In the genomic region with DNA sequence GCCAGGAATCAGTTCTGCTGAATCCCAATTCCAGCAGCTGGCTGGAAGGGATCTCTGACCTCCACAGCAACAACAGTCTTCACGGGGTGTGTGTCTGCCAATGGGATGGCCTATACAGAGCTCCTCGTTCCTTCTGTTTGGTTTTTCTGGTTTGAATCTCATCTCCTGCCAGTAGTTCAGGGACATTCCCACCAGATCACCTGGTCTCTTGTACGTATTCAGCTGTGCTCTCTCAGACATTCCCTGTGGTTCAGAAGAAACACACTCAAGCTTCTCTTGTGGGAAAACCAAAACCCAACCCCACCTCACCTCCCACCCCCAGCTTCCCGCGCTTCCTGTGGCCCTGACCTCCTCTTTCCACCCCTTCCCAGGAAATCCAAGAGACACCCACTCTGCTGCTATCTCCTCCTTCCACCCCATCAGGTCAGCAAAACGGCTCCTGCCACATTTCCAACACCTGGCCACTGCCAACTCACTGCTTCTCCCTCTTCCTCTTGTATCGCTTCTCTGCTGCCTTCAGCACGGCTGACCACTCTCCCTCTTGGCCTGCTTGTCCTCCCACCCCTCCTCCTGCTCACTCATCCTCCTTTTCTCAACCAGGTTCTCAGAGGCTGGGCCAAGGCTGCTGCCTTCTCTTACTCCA, we compare ENCODE assay signal across 9 cellular contexts.
DNase-seq lines count a peak whose midpoint lies in the region; TF ChIP-seq lines count a peak whose summit lies in the region.
"Had no signal": no experiment of that assay in that cellular context is flagged by ENCODE, and none has a peak within 500 bp of the region (broad histone marks: within the 10 kb centered on the region; RNA-seq: fewer than 3 reads in every experiment).

No MANE protein-coding gene starts in this region.

- CTCF ChIA-PET in MCF 10A (lab: Yijun Ruan, JAX) = interaction anchor here (0.7 to 1.4 kb wide), 5 partner anchors 18 to 215 kb away, joined by 3 to 7 read pairs (median 5); no protein-coding TSS in a partner anchor
- CTCF ChIA-PET in mammary epithelial cell (lab: Charles Lee; ENCODE audit: low non-redundant PET) = no interaction called here

- H3K27me3 ChIP-seq in mammary epithelial cell (ENCODE audit: insufficient read depth, low read length) (no peaks in the 10 kb centered on the region), transverse colon (no peaks in the 10 kb centered on the region)

- H3K27me3 Mint-ChIP-seq in MCF 10A (ENCODE audit: insufficient read depth, unreplicated experiment) (no peaks in the 10 kb centered on the region), glutamatergic neuron (ENCODE audit: unreplicated experiment) (peaks cover 6% of the 10 kb centered on the region)

- H3K4me1 ChIP-seq in mammary epithelial cell (ENCODE audit: insufficient read depth, low read length) (no peaks in the 10 kb centered on the region), transverse colon (peaks cover 19 to 46% (median 22%) of the 10 kb centered on the region in 4 donors)

- H3K4me3 ChIP-seq in mammary epithelial cell (replicated peaks in 1 of 3; ENCODE audit: insufficient read depth in 1 of 3, low read depth in 2 of 3, low read length in 3 of 3) = no peak overlapping the region
- H3K4me3 ChIP-seq in transverse colon = no peak overlapping the region

- WGBS in mammary epithelial cell (ENCODE audit: low coverage, missing lambda C conversion rate) = 70% methylated on average over 7 of the region's 8 CpGs
- WGBS in transverse colon (ENCODE audit: low coverage in 1 of 2), 2 donors = 47 to 56% methylated on average over 4 to 8 of the region's 8 CpGs

- no peak overlapping the region for H2AFZ ChIP-seq in mammary epithelial cell (ENCODE audit: low read depth, low read length)

- no peaks in the 10 kb centered on the region for H3K79me2 ChIP-seq in mammary epithelial cell (ENCODE audit: insufficient read depth, low read length)

- H3K4me2 ChIP-seq in mammary epithelial cell (ENCODE audit: insufficient read depth, low read depth, low read length) = no peak overlapping the region

- no peak overlapping the region for H3K9ac ChIP-seq in mammary epithelial cell (ENCODE audit: insufficient read depth, low read length)

- POLR2A ChIA-PET in MCF 10A (lab: Yijun Ruan, JAX) = interaction anchor here (0.7 to 1.5 kb wide), 2 partner anchors 44 to 137 kb away, joined by 3 to 5 read pairs; no protein-coding TSS in a partner anchor

- no peaks in the 10 kb centered on the region for H4K20me1 ChIP-seq in mammary epithelial cell (ENCODE audit: insufficient read depth, low read length)

- H3K27ac ChIP-seq in mammary epithelial cell (ENCODE audit: insufficient read depth, low read depth, low read length) (no peak overlapping the region), transverse colon (peak overlapping the region; percentile 0 to 45 (median 38))
- H3K27ac ChIP-seq: HL-60 had no signal

- H3K9me3 ChIP-seq in mammary epithelial cell (replicated peaks; ENCODE audit: insufficient read depth, low read length) (peaks cover 5% of the 10 kb centered on the region), transverse colon (no peaks in the 10 kb centered on the region)

- dilution Hi-C loops in mammary epithelial cell (cut with HindIII; ENCODE audit: low sequenced_read_pairs) = no loop called here

- H3K27ac Mint-ChIP-seq in MCF 10A (ENCODE audit: low read depth, unreplicated experiment) (peak overlapping the region; percentile 32), glutamatergic neuron (ENCODE audit: unreplicated experiment) (peak overlapping the region; percentile 52)

- H3K36me3 ChIP-seq in mammary epithelial cell (ENCODE audit: insufficient read depth, low read length) = peaks cover 1% of the 10 kb centered on the region
- H3K36me3 ChIP-seq in transverse colon = peaks cover 0 to 6% (median 0%) of the 10 kb centered on the region in 4 donors

- TF ChIP-seq POLR2A in transverse colon (IDR thresholded peaks at IDR 0.05) = no peak

- in situ Hi-C loops in mammary epithelial cell (cut with MboI; ENCODE audit: low sequenced_read_pairs in 2 of 2) (no loop called here), transverse colon (cut with MboI; ENCODE audit: low pct_ligation_motif_present in 1 of 4, low pct_unique_long_range_greater_than_20kb in 1 of 4, low sequenced_read_pairs in 3 of 4) (no loop called here)

- no peak for TF ChIP-seq EP300 in transverse colon (IDR thresholded peaks at IDR 0.05; ENCODE audit: low read depth)

- H3K4me3 Mint-ChIP-seq in MCF 10A (ENCODE audit: unreplicated experiment) = no peak overlapping the region
- no peak overlapping the region for H3K4me3 Mint-ChIP-seq in glutamatergic neuron (ENCODE audit: unreplicated experiment)

- no TSS peak for BruUV-seq in MCF 10A (replicated peaks; lab: Mats Ljungman, UMichigan)
- BruUV-seq in mammary epithelial cell (replicated peaks; lab: Mats Ljungman, UMichigan) = no TSS peak

- H3K9me3 Mint-ChIP-seq in MCF 10A (ENCODE audit: unreplicated experiment) (no peaks in the 10 kb centered on the region), glutamatergic neuron (ENCODE audit: unreplicated experiment) (peaks cover 6% of the 10 kb centered on the region)

- TF ChIP-seq CTCF in MCF 10A (IDR thresholded peaks at IDR 0.05; ENCODE audit: unreplicated experiment) = no peak
- TF ChIP-seq CTCF in mammary epithelial cell (conservative IDR thresholded peaks at IDR 0.05 in 1 of 2, IDR thresholded peaks at IDR 0.05 in 1 of 2; ENCODE audit: extremely low read depth in 1 of 2, insufficient read depth in 1 of 2, low read depth in 1 of 2, low read length in 2 of 2) = no peak
- TF ChIP-seq CTCF in glutamatergic neuron (IDR thresholded peaks at IDR 0.05; ENCODE audit: partially characterized antibody, unreplicated experiment) = no peak
- no peak for TF ChIP-seq CTCF in transverse colon (IDR thresholded peaks at IDR 0.05)

- H3K36me3 Mint-ChIP-seq in MCF 10A (ENCODE audit: insufficient read depth, unreplicated experiment) = peaks cover 49% of the 10 kb centered on the region
- no peaks in the 10 kb centered on the region for H3K36me3 Mint-ChIP-seq in glutamatergic neuron (ENCODE audit: unreplicated experiment)

- intact Hi-C loops in MCF 10A (cut with micrococcal nuclease) = no loop called here
- intact Hi-C loops in mammary epithelial cell (cut with micrococcal nuclease) = no loop called here
- intact Hi-C loops in transverse colon (cut with DNase I; ENCODE audit: low total_unique reads) = no loop called here

- H3K4me1 Mint-ChIP-seq in MCF 10A (ENCODE audit: insufficient read depth, unreplicated experiment) (peaks cover 5% of the 10 kb centered on the region), glutamatergic neuron (ENCODE audit: low read depth, unreplicated experiment) (peaks cover 11% of the 10 kb centered on the region)

- DNase-seq in MCF 10A (ENCODE audit: unreplicated experiment) = no peak
- DNase-seq in mammary epithelial cell = no peak
- DNase-seq in LHCN-M2 (ENCODE audit: low read depth) = peak; percentile 20
- no peak for DNase-seq in glutamatergic neuron
- DNase-seq in transverse colon = no peak
- no peak for DNase-seq in HCEC 1CT
- no peak for DNase-seq in COLO829 (ENCODE audit: low spot score)
- no peak for DNase-seq in DMS53 treated with DMSO at 0.1 percent for 48 hours (lab: John Stamatoyannopoulos, UW; ENCODE audit: unreplicated experiment)
